ENCODE assay signal across 8 cellular contexts in the genomic region with DNA sequence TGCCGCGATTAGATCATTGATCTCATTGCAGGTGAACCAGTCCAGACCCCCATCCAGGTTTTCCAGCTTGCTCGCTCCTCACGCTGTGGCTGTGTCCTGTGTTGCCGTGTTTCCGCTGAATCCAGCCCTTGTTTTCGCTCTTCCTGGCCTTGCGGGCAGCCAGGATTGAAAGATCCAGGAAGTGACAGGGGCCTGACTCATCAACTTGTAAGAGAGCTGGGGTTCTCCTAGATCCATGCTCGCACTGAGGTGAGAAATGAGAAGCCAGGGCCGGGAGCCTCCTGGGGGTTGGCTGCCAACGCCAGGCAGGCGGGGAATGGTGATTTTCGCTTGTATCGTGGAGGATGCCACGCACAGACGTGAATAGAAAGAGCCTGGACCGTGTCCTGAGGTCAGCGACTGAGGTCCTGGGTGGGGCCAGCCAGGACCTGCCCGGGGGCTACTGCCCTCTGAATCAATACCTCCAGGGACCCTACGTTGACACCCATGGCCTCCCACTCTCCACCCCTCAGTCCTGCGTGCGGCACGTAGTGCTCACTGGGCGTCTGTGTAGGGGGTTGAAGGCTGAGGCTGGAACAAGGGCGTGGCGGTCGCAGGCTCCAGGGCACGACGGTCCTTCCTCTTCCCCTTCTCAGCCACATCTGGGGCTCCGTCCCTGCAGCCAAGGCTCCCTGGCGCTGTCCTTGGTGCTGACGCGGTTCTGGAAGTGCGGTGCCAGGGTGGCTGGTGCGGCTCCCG. TPM values are rescaled to one million over a fixed set of nuclear protein-coding genes. Genes with fewer than 3 reads are reported as not detected.
DNase-seq lines count a peak whose midpoint lies in the region; ATAC-seq, FAIRE-seq and TF ChIP-seq lines count a peak whose summit lies in the region.

No MANE protein-coding gene starts in this region.

- H3K27ac ChIP-seq in GM23338 (ENCODE audit: low read depth): peak overlapping the region; percentile 88
- H3K27ac ChIP-seq in left lung: peak overlapping the region in 1 of 2 donors; percentile 77

- peak overlapping the region; percentile 84 for H3K4me3 ChIP-seq in GM23338
- H3K4me3 ChIP-seq in left lung: peak overlapping the region; percentile 19 to 45

- TF ChIP-seq CTCF in GM23338 (conservative IDR thresholded peaks at IDR 0.05; ENCODE audit: low read depth in 2 of 2) (no peak), left lung (IDR thresholded peaks at IDR 0.05) (no peak)

- peak; percentile 88 for FAIRE-seq in A204.1 (lab: Jason Lieb, UNC)

- H3K9me3 Mint-ChIP-seq in GM23338: peaks cover 65% of the 10 kb centered on the region

- H3K4me1 Mint-ChIP-seq in GM23338: peaks cover 3% of the 10 kb centered on the region; the same call in 1 of the 3 replicates

- DNase-seq in GM23338 (ENCODE audit: low spot score): peak; percentile 98
- peak; percentile 100 for DNase-seq in NCI-H226
- peak; percentile 15 to 29 for DNase-seq in activated CD4-positive, alpha-beta T cell treated with anti-CD3 and anti-CD28 coated beads for 4 hours
- peak; percentile 89 for DNase-seq in ecto neural progenitor cell (ENCODE audit: low spot score)
- peak; percentile 79 to 88 for DNase-seq in left lung
- peak; percentile 77 for DNase-seq in stimulated activated CD4-positive, alpha-beta T cell treated with anti-CD3 and anti-CD28 coated beads, Interleukin-1b, Interleukin-23, amount 100 ng/mL, for 48 hours

- H3K4me2 ChIP-seq in GM23338: peak overlapping the region; percentile 89

- peak overlapping the region; percentile 73 for H2AFZ ChIP-seq in GM23338

- H3F3A ChIP-seq in GM23338 (replicated peaks; ENCODE audit: low read depth): 0 out of 2 replicates have a peak, but pooled peaks cover 13% of the 10 kb centered on the region

- H3K4me1 ChIP-seq in GM23338 (ENCODE audit: insufficient read depth) (peaks cover 4% of the 10 kb centered on the region; the same call in 1 of the 2 replicates), left lung (peaks cover 0 to 14% of the 10 kb centered on the region in 2 donors)

- ATAC-seq in GM23338 (peak; percentile 94), left lung (peak; percentile 96), GM21737 (IDR thresholded peaks at IDR 0.05; ENCODE audit: unreplicated experiment) (no peak)

- no peaks in the 10 kb centered on the region for H3K9me2 ChIP-seq in GM23338 (ENCODE audit: insufficient read depth)

- intact Hi-C loops in left lung (cut with DNase I): no loop called here

- H3K36me3 ChIP-seq in GM23338 (ENCODE audit: insufficient read depth): no peaks in the 10 kb centered on the region
- H3K36me3 ChIP-seq in left lung: no peaks in the 10 kb centered on the region

- H3K27me3 Mint-ChIP-seq in GM23338 (ENCODE audit: insufficient read depth, low read depth, poor library complexity): peaks cover 18% of the 10 kb centered on the region

- H3K27ac Mint-ChIP-seq in GM23338: peak overlapping the region; percentile 92

- no peaks in the 10 kb centered on the region for H3K27me3 ChIP-seq in GM23338 (ENCODE audit: insufficient read depth)
- H3K27me3 ChIP-seq in left lung: peaks cover 0 to 40% of the 10 kb centered on the region in 2 donors

- peak overlapping the region; percentile 91 for H3K4me3 Mint-ChIP-seq in GM23338

- no peaks in the 10 kb centered on the region for H3K79me2 ChIP-seq in GM23338 (replicated peaks; ENCODE audit: insufficient read depth)

- peaks cover 0 to 18% of the 10 kb centered on the region in 2 donors for H3K9me3 ChIP-seq in left lung

- peaks cover 5% of the 10 kb centered on the region; the same call in 1 of the 2 replicates for H4K20me1 ChIP-seq in GM23338 (replicated peaks; ENCODE audit: insufficient read depth)

- H3K36me3 Mint-ChIP-seq in GM23338 (ENCODE audit: low read depth): peaks cover 21% of the 10 kb centered on the region

TF ChIP-seq in GM23338, 12 proteins besides CTCF, POLR2A, EP300 and RAD21 (continues in another document):
- TF ChIP-seq POLR2AphosphoS5 (IDR thresholded peaks at IDR 0.05; ENCODE audit: low read depth) (peak; percentile 15; the same call in 1 of the 2 replicates), EZH2 (IDR thresholded peaks at IDR 0.05; ENCODE audit: low read depth, unreplicated experiment) (no peak), CREB1 (CRISPR knock-in tag; IDR thresholded peaks at IDR 0.05; ENCODE audit: low read depth) (peak; percentile 86)
- TF ChIP-seq, protein P1, sequence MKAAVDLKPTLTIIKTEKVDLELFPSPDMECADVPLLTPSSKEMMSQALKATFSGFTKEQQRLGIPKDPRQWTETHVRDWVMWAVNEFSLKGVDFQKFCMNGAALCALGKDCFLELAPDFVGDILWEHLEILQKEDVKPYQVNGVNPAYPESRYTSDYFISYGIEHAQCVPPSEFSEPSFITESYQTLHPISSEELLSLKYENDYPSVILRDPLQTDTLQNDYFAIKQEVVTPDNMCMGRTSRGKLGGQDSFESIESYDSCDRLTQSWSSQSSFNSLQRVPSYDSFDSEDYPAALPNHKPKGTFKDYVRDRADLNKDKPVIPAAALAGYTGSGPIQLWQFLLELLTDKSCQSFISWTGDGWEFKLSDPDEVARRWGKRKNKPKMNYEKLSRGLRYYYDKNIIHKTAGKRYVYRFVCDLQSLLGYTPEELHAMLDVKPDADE (IDR thresholded peaks at IDR 0.05): peak; percentile 89
- TF ChIP-seq, protein P2, sequence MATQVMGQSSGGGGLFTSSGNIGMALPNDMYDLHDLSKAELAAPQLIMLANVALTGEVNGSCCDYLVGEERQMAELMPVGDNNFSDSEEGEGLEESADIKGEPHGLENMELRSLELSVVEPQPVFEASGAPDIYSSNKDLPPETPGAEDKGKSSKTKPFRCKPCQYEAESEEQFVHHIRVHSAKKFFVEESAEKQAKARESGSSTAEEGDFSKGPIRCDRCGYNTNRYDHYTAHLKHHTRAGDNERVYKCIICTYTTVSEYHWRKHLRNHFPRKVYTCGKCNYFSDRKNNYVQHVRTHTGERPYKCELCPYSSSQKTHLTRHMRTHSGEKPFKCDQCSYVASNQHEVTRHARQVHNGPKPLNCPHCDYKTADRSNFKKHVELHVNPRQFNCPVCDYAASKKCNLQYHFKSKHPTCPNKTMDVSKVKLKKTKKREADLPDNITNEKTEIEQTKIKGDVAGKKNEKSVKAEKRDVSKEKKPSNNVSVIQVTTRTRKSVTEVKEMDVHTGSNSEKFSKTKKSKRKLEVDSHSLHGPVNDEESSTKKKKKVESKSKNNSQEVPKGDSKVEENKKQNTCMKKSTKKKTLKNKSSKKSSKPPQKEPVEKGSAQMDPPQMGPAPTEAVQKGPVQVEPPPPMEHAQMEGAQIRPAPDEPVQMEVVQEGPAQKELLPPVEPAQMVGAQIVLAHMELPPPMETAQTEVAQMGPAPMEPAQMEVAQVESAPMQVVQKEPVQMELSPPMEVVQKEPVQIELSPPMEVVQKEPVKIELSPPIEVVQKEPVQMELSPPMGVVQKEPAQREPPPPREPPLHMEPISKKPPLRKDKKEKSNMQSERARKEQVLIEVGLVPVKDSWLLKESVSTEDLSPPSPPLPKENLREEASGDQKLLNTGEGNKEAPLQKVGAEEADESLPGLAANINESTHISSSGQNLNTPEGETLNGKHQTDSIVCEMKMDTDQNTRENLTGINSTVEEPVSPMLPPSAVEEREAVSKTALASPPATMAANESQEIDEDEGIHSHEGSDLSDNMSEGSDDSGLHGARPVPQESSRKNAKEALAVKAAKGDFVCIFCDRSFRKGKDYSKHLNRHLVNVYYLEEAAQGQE (IDR thresholded peaks at IDR 0.05; ENCODE audit: unreplicated experiment): peak; percentile 99

RNA-seq across cellular contexts. Expression of a gene that starts 7.3 kb away (rescaled TPM):
- 0.12 and 2.1 TPM in 2 replicates for total RNA-seq in GM23338 (2014; rRNA removed; shearing (Covaris generic))
- polyA plus RNA-seq in GM23338 (2016; fragmentation: Nextera tagmentation; extraction: Ambion mirVana): 0.12 and 0.16 TPM in 2 replicates
- total RNA-seq in left lung: under 1 TPM; 0.20 to 0.63 TPM

RNA-seq across cellular contexts. Expression of a gene that starts 11.9 kb away (rescaled TPM):
- total RNA-seq in GM23338 (2014; rRNA removed; shearing (Covaris generic)): 2.9 and 3.2 TPM in 2 replicates
- polyA plus RNA-seq in GM23338 (2016; fragmentation: Nextera tagmentation; extraction: Ambion mirVana): 1.1 and 1.7 TPM in 2 replicates
- 1 to 10 TPM; 1.9 to 2.7 TPM for total RNA-seq in left lung

RNA-seq across cellular contexts. Expression of a gene that starts 36.5 kb away (rescaled TPM):
- 0.54 and 2.1 TPM in 2 replicates for total RNA-seq in GM23338 (2014; rRNA removed; shearing (Covaris generic))
- polyA plus RNA-seq in GM23338 (2016; fragmentation: Nextera tagmentation; extraction: Ambion mirVana): 4.0 and 4.7 TPM in 2 replicates
- total RNA-seq in left lung: not detected

RNA-seq across cellular contexts. Expression of a gene that starts 42.2 kb away (rescaled TPM):
- 62.5 and 70.8 TPM in 2 replicates for total RNA-seq in GM23338 (2014; rRNA removed; shearing (Covaris generic))
- polyA plus RNA-seq in GM23338 (2016; fragmentation: Nextera tagmentation; extraction: Ambion mirVana): 22.2 and 24.9 TPM in 2 replicates
- total RNA-seq in left lung: 10 to 100 TPM; 56.0 to 81.8 TPM

RNA-seq across cellular contexts. Expression of a gene that starts 50.2 kb away (rescaled TPM):
- 5.6 and 8.5 TPM in 2 replicates for total RNA-seq in GM23338 (2014; rRNA removed; shearing (Covaris generic))
- 8.8 and 9.0 TPM in 2 replicates for polyA plus RNA-seq in GM23338 (2016; fragmentation: Nextera tagmentation; extraction: Ambion mirVana)
- 10 to 100 TPM in 1 of 2 donors, under 1 TPM in 1; 0.76 to 11.0 TPM for total RNA-seq in left lung

Comparison
In these comparisons a context has a peak if more than half of its experiments do, and no peak if none do; other contexts are left out.
1. DNase-seq: peak in every context shown above with its lines; median percentile 100 in NCI-H226; 98 in GM23338; 89 in ecto neural progenitor cell; 84 in left lung; 77 in stimulated activated CD4-positive, alpha-beta T cell treated with anti-CD3 and anti-CD28 coated beads, Interleukin-1b, Interleukin-23, amount 100 ng/mL, for 48 hours; 22 in activated CD4-positive, alpha-beta T cell treated with anti-CD3 and anti-CD28 coated beads for 4 hours.